ENCODE assay signal across 2 cellular contexts in the genomic region with DNA sequence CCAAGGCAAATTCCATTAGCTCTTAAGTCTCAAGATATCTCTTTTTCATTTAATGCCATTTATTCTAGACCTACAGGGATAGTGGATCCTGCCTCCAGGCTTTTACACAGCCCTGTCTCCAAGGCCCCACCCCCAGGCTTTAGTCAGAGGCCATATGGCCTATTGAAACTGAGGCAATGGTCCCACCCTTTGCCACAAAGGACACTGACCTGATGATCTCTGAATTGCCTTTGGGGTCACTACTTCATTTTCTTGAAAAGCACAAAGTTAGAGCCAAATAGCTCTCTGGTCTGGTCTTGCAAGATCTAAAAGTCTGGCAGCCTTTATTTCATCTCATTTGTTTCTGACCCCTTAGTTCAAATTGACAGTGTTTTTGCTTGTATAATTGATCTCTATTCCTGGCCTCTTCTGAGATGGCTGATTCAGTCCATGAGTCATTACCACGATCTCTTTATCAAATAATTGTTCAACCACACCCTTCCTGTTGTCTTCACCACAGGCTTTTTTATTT.
TF ChIP-seq lines count a peak whose summit lies in the region.

No MANE protein-coding gene starts in this region.

TF ChIP-seq in liver, 16 proteins besides CTCF, POLR2A, EP300 and RAD21 (continued from another document):
- TF ChIP-seq, protein P1, sequence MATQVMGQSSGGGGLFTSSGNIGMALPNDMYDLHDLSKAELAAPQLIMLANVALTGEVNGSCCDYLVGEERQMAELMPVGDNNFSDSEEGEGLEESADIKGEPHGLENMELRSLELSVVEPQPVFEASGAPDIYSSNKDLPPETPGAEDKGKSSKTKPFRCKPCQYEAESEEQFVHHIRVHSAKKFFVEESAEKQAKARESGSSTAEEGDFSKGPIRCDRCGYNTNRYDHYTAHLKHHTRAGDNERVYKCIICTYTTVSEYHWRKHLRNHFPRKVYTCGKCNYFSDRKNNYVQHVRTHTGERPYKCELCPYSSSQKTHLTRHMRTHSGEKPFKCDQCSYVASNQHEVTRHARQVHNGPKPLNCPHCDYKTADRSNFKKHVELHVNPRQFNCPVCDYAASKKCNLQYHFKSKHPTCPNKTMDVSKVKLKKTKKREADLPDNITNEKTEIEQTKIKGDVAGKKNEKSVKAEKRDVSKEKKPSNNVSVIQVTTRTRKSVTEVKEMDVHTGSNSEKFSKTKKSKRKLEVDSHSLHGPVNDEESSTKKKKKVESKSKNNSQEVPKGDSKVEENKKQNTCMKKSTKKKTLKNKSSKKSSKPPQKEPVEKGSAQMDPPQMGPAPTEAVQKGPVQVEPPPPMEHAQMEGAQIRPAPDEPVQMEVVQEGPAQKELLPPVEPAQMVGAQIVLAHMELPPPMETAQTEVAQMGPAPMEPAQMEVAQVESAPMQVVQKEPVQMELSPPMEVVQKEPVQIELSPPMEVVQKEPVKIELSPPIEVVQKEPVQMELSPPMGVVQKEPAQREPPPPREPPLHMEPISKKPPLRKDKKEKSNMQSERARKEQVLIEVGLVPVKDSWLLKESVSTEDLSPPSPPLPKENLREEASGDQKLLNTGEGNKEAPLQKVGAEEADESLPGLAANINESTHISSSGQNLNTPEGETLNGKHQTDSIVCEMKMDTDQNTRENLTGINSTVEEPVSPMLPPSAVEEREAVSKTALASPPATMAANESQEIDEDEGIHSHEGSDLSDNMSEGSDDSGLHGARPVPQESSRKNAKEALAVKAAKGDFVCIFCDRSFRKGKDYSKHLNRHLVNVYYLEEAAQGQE (IDR thresholded peaks at IDR 0.05), result no peak
- TF ChIP-seq SP1 (IDR thresholded peaks at IDR 0.05), result peak; percentile 56
- TF ChIP-seq EGR1 (IDR thresholded peaks at IDR 0.05; ENCODE audit: low read depth in 2 of 2), result no peak
- TF ChIP-seq, protein P2, sequence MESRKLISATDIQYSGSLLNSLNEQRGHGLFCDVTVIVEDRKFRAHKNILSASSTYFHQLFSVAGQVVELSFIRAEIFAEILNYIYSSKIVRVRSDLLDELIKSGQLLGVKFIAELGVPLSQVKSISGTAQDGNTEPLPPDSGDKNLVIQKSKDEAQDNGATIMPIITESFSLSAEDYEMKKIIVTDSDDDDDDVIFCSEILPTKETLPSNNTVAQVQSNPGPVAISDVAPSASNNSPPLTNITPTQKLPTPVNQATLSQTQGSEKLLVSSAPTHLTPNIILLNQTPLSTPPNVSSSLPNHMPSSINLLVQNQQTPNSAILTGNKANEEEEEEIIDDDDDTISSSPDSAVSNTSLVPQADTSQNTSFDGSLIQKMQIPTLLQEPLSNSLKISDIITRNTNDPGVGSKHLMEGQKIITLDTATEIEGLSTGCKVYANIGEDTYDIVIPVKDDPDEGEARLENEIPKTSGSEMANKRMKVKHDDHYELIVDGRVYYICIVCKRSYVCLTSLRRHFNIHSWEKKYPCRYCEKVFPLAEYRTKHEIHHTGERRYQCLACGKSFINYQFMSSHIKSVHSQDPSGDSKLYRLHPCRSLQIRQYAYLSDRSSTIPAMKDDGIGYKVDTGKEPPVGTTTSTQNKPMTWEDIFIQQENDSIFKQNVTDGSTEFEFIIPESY (IDR thresholded peaks at IDR 0.05), result peak; percentile 50
- no peak for TF ChIP-seq FOXA1 (IDR thresholded peaks at IDR 0.05)
- no peak for TF ChIP-seq FOXA2 (IDR thresholded peaks at IDR 0.05)
- no peak for TF ChIP-seq TAF1 (conservative IDR thresholded peaks at IDR 0.05)
- TF ChIP-seq NR2F2 (IDR thresholded peaks at IDR 0.05), result peak; percentile 73
- TF ChIP-seq JUND (IDR thresholded peaks at IDR 0.05), result peak; percentile 76 to 91
- TF ChIP-seq, protein P3, sequence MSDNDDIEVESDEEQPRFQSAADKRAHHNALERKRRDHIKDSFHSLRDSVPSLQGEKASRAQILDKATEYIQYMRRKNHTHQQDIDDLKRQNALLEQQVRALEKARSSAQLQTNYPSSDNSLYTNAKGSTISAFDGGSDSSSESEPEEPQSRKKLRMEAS (IDR thresholded peaks at IDR 0.05), result peak; percentile 34
- TF ChIP-seq RXRA (IDR thresholded peaks at IDR 0.05), result peak; percentile 93 to 98
- TF ChIP-seq GABPA (IDR thresholded peaks at IDR 0.05 in 1 of 2, conservative IDR thresholded peaks at IDR 0.05 in 1 of 2), result peak in 1 of 2 donors; percentile 28
- TF ChIP-seq, protein P4, sequence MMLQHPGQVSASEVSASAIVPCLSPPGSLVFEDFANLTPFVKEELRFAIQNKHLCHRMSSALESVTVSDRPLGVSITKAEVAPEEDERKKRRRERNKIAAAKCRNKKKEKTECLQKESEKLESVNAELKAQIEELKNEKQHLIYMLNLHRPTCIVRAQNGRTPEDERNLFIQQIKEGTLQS (IDR thresholded peaks at IDR 0.05), result no peak
- TF ChIP-seq HNF4G (IDR thresholded peaks at IDR 0.05), result no peak
TF ChIP-seq in liver: peak in this region for 9.

TF ChIP-seq in HepG2, 621 proteins besides CTCF, POLR2A, EP300 and RAD21 (continued from another document):
- TF ChIP-seq KLF12 (CRISPR knock-in tag; IDR thresholded peaks at IDR 0.05; ENCODE audit: borderline replicate concordance) (no peak), ZNF326 (CRISPR knock-in tag; IDR thresholded peaks at IDR 0.05; ENCODE audit: borderline replicate concordance) (no peak), RARG (CRISPR knock-in tag; IDR thresholded peaks at IDR 0.05; ENCODE audit: low read depth) (no peak), KMT2B (CRISPR knock-in tag; IDR thresholded peaks at IDR 0.05) (no peak), MAFG (CRISPR knock-in tag; IDR thresholded peaks at IDR 0.05) (no peak), ZNF329 (CRISPR knock-in tag; IDR thresholded peaks at IDR 0.05; ENCODE audit: low read depth) (no peak), SP140L (CRISPR knock-in tag; IDR thresholded peaks at IDR 0.05; ENCODE audit: borderline replicate concordance) (no peak), HOXD1 (CRISPR knock-in tag; IDR thresholded peaks at IDR 0.05) (no peak)
